In genomic region chr7:147984265-147984664, GRCh38 we compare ENCODE assay signal across 37 cellular contexts.
"Had no signal": no experiment of that assay in that cellular context is flagged by ENCODE, and none has a peak within 500 bp of the region (broad histone marks: within the 10 kb centered on the region; RNA-seq: fewer than 3 reads in every experiment).

No MANE protein-coding gene starts in this region.

- H3K27me3 Mint-ChIP-seq: activated B cell treated with CpG ODN at 0.5 μM for 24 hours; activated CD4-positive, alpha-beta T cell treated with anti-CD3 and anti-CD28 coated beads, Interleukin-2, amount 10 ng/mL, durations not matched to agents 24 days and 14 days; activated CD8-positive, alpha-beta T cell treated with anti-CD3 and anti-CD28 coated beads for 36 hours; activated naive CD4-positive, alpha-beta T cell treated with anti-CD3 and anti-CD28 coated beads, Interleukin-2, amount 10 ng/mL, durations not matched to agents 7 days and 5 days; activated naive CD8-positive, alpha-beta T cell; activated naive CD8-positive, alpha-beta T cell treated with anti-CD3 and anti-CD28 coated beads, Interleukin-2, amount 10 ng/mL, durations not matched to agents 7 days and 5 days; activated naive CD8-positive, alpha-beta T cell treated with anti-CD3 and anti-CD28 coated beads, Interleukin-2, amount 50 U/mL, for 24 hours; brain; central memory CD8-positive, alpha-beta T cell had no signal

- H3K27ac Mint-ChIP-seq: activated B cell treated with CpG ODN at 0.5 μM for 24 hours; activated CD4-positive, alpha-beta memory T cell treated with anti-CD3 and anti-CD28 coated beads for 36 hours; activated CD4-positive, alpha-beta T cell treated with anti-CD3 and anti-CD28 coated beads, Interleukin-2, amount 10 ng/mL, durations not matched to agents 24 days and 14 days; activated CD8-positive, alpha-beta T cell treated with anti-CD3 and anti-CD28 coated beads for 36 hours; activated naive CD4-positive, alpha-beta T cell treated with anti-CD3 and anti-CD28 coated beads, Interleukin-2, amount 10 ng/mL, durations not matched to agents 7 days and 5 days; activated naive CD4-positive, alpha-beta T cell treated with anti-CD3 and anti-CD28 coated beads, Interleukin-2, amount 50 U/mL, for 24 hours; activated naive CD8-positive, alpha-beta T cell; activated naive CD8-positive, alpha-beta T cell treated with anti-CD3 and anti-CD28 coated beads, Interleukin-2, amount 10 ng/mL, durations not matched to agents 7 days and 5 days; activated naive CD8-positive, alpha-beta T cell treated with anti-CD3 and anti-CD28 coated beads, Interleukin-2, amount 50 U/mL, for 24 hours; activated T-helper 2 cell treated with anti-CD3 and anti-CD28 coated beads, Interferon-gamma antibody, Interleukin-2, Interleukin-4, amounts not matched to agents 10 μg/mL and 5 μg/mL and 100 μg/mL, durations not matched to agents 14 hours and 24 hours and 36 hours; brain; T-helper 1 cell treated with Interleukin-12 subunit alpha and Interleukin-12 subunit beta and Interleukin-4 antibody, amounts not matched to agents 30 μg/mL and 1 μg/mL, for 36 hours; T-helper 2 cell treated with Interferon-gamma antibody and Interleukin-4, amounts not matched to agents 5 μg/mL and 100 μg/mL, for 36 hours had no signal

- H3K4me1 ChIP-seq: ascending aorta had no signal

- H3K9me3 Mint-ChIP-seq: activated B cell treated with CpG ODN at 0.5 μM for 24 hours; activated CD4-positive, alpha-beta memory T cell treated with anti-CD3 and anti-CD28 coated beads for 36 hours; activated CD4-positive, alpha-beta T cell treated with anti-CD3 and anti-CD28 coated beads, Interleukin-2, amount 10 ng/mL, durations not matched to agents 24 days and 14 days; activated CD8-positive, alpha-beta T cell treated with anti-CD3 and anti-CD28 coated beads for 36 hours; activated naive CD4-positive, alpha-beta T cell treated with anti-CD3 and anti-CD28 coated beads, Interleukin-2, amount 50 U/mL, for 24 hours; activated naive CD8-positive, alpha-beta T cell treated with anti-CD3 and anti-CD28 coated beads, Interleukin-2, amount 10 ng/mL, durations not matched to agents 7 days and 5 days; activated naive CD8-positive, alpha-beta T cell treated with anti-CD3 and anti-CD28 coated beads, Interleukin-2, amount 50 U/mL, for 24 hours; activated T-helper 2 cell treated with anti-CD3 and anti-CD28 coated beads, Interferon-gamma antibody, Interleukin-2, Interleukin-4, amounts not matched to agents 10 μg/mL and 5 μg/mL and 100 μg/mL, durations not matched to agents 14 hours and 24 hours and 36 hours; T-helper 1 cell treated with Interleukin-12 subunit alpha and Interleukin-12 subunit beta and Interleukin-4 antibody, amounts not matched to agents 30 μg/mL and 1 μg/mL, for 36 hours; T-helper 2 cell treated with Interferon-gamma antibody and Interleukin-4, amounts not matched to agents 5 μg/mL and 100 μg/mL, for 36 hours had no signal

- FAIRE-seq: bronchial epithelial cell, TTC549 had no signal

- H3K4me3 Mint-ChIP-seq: activated B cell treated with CpG ODN at 0.5 μM for 24 hours; activated CD4-positive, alpha-beta memory T cell treated with anti-CD3 and anti-CD28 coated beads for 36 hours; activated CD4-positive, alpha-beta T cell treated with anti-CD3 and anti-CD28 coated beads, Interleukin-2, amount 10 ng/mL, durations not matched to agents 24 days and 14 days; activated CD8-positive, alpha-beta T cell treated with anti-CD3 and anti-CD28 coated beads for 36 hours; activated naive CD4-positive, alpha-beta T cell treated with anti-CD3 and anti-CD28 coated beads, Interleukin-2, amount 10 ng/mL, durations not matched to agents 7 days and 5 days; activated naive CD4-positive, alpha-beta T cell treated with anti-CD3 and anti-CD28 coated beads, Interleukin-2, amount 50 U/mL, for 24 hours; activated naive CD8-positive, alpha-beta T cell; activated naive CD8-positive, alpha-beta T cell treated with anti-CD3 and anti-CD28 coated beads, Interleukin-2, amount 10 ng/mL, durations not matched to agents 7 days and 5 days; activated naive CD8-positive, alpha-beta T cell treated with anti-CD3 and anti-CD28 coated beads, Interleukin-2, amount 50 U/mL, for 24 hours; brain; central memory CD8-positive, alpha-beta T cell; T-helper 1 cell treated with Interleukin-12 subunit alpha and Interleukin-12 subunit beta and Interleukin-4 antibody, amounts not matched to agents 30 μg/mL and 1 μg/mL, for 36 hours; T-helper 2 cell treated with Interferon-gamma antibody and Interleukin-4, amounts not matched to agents 5 μg/mL and 100 μg/mL, for 36 hours had no signal

- DNase-seq: activated B cell treated with CpG ODN at 0.5 μM for 24 hours; activated CD4-positive, alpha-beta memory T cell treated with anti-CD3 and anti-CD28 coated beads for 36 hours; activated CD4-positive, alpha-beta T cell treated with anti-CD3 and anti-CD28 coated beads for 4 hours; activated CD4-positive, alpha-beta T cell treated with anti-CD3 and anti-CD28 coated beads, Interleukin-2, amount 10 ng/mL, durations not matched to agents 24 days and 14 days; activated CD4-positive, alpha-beta T cell treated with anti-CD3 and anti-CD28 coated beads, Interleukin-2, amount 50 U/mL, for 1 hour; activated CD4-positive, alpha-beta T cell treated with anti-CD3 and anti-CD28 coated beads, Interleukin-2, amount 50 U/mL, for 4 hours; activated CD4-positive, CD25-positive, alpha-beta regulatory T cell treated with anti-CD3 and anti-CD28 coated beads, Interleukin-2, amount 50 U/mL, for 72 hours; activated CD8-positive, alpha-beta memory T cell treated with anti-CD3 and anti-CD28 coated beads, Interleukin-2, amount 50 U/mL, for 4 hours; activated CD8-positive, alpha-beta T cell treated with anti-CD3 and anti-CD28 coated beads for 36 hours; activated effector memory CD4-positive, alpha-beta T cell treated with Interleukin-2 at 50 U/mL for 16 hours; activated gamma-delta T cell; activated naive CD4-positive, alpha-beta T cell treated with anti-CD3 and anti-CD28 coated beads, Interleukin-2, amount 10 ng/mL, durations not matched to agents 7 days and 5 days; activated naive CD4-positive, alpha-beta T cell treated with Interleukin-2 at 50 U/mL for 16 hours; activated naive CD8-positive, alpha-beta T cell treated with anti-CD3 and anti-CD28 coated beads, Interleukin-2, amount 10 ng/mL, durations not matched to agents 7 days and 5 days; activated naive CD8-positive, alpha-beta T cell treated with anti-CD3 and anti-CD28 coated beads, Interleukin-2, amount 50 U/mL, for 24 hours; activated T-cell treated with anti-CD3 and anti-CD28 coated beads for 4 hours; activated T-cell treated with anti-CD3 and anti-CD28 coated beads, Interleukin-2, amount 50 U/mL, for 1 hour; activated T-cell treated with anti-CD3 and anti-CD28 coated beads, Interleukin-2, amount 50 U/mL, for 48 hours; amygdala; anterior cingulate cortex; caudate nucleus; cerebellar nuclear complex; T-helper 1 cell; T-helper 2 cell; T-helper 9 cell had no signal

- H3K9me3 ChIP-seq: ascending aorta had no signal

- H3K4me1 Mint-ChIP-seq: activated B cell treated with CpG ODN at 0.5 μM for 24 hours; activated CD4-positive, alpha-beta T cell treated with anti-CD3 and anti-CD28 coated beads, Interleukin-2, amount 10 ng/mL, durations not matched to agents 24 days and 14 days; activated naive CD4-positive, alpha-beta T cell treated with anti-CD3 and anti-CD28 coated beads, Interleukin-2, amount 10 ng/mL, durations not matched to agents 7 days and 5 days; activated naive CD4-positive, alpha-beta T cell treated with anti-CD3 and anti-CD28 coated beads, Interleukin-2, amount 50 U/mL, for 24 hours; activated naive CD8-positive, alpha-beta T cell treated with anti-CD3 and anti-CD28 coated beads, Interleukin-2, amount 50 U/mL, for 24 hours; central memory CD8-positive, alpha-beta T cell had no signal

- H3K4me3 ChIP-seq: ascending aorta, cardiac muscle cell had no signal

- H3K36me3 ChIP-seq: ascending aorta, cardiac muscle cell had no signal

- ATAC-seq: activated CD8-positive, alpha-beta T cell treated with anti-CD3 and anti-CD28 coated beads for 36 hours; activated naive CD8-positive, alpha-beta T cell treated with anti-CD3 and anti-CD28 coated beads, Interleukin-2, amount 50 U/mL, for 24 hours had no signal

- H3K27me3 ChIP-seq: ascending aorta, cardiac muscle cell had no signal

- H3K27ac ChIP-seq: ascending aorta, cardiac muscle cell, VCaP had no signal

- H3K36me3 Mint-ChIP-seq: activated CD4-positive, alpha-beta memory T cell treated with anti-CD3 and anti-CD28 coated beads for 36 hours; activated naive CD4-positive, alpha-beta T cell treated with anti-CD3 and anti-CD28 coated beads, Interleukin-2, amount 10 ng/mL, durations not matched to agents 7 days and 5 days; activated naive CD4-positive, alpha-beta T cell treated with anti-CD3 and anti-CD28 coated beads, Interleukin-2, amount 50 U/mL, for 24 hours; activated naive CD8-positive, alpha-beta T cell; activated naive CD8-positive, alpha-beta T cell treated with anti-CD3 and anti-CD28 coated beads, Interleukin-2, amount 10 ng/mL, durations not matched to agents 7 days and 5 days; brain had no signal
